In genomic region chr1:229714964-229715603, GRCh38 we compare ENCODE assay signal across 8 cellular contexts.
DNase-seq lines count a peak whose midpoint lies in the region; ATAC-seq and TF ChIP-seq lines count a peak whose summit lies in the region.

No MANE protein-coding gene starts in this region.

- H3K9me3 ChIP-seq in tibial artery: no peaks in the 10 kb centered on the region

- ATAC-seq in activated CD8-positive, alpha-beta T cell treated with anti-CD3 and anti-CD28 coated beads, Interleukin-2, amount 10 ng/mL, durations not matched to agents 7 days and 5 days: no peak
- no peak for ATAC-seq in HG03571 (IDR thresholded peaks at IDR 0.05; ENCODE audit: unreplicated experiment)

- H3K36me3 Mint-ChIP-seq in activated CD8-positive, alpha-beta T cell treated with anti-CD3 and anti-CD28 coated beads, Interleukin-2, amount 10 ng/mL, durations not matched to agents 7 days and 5 days (ENCODE audit: low read depth): no peaks in the 10 kb centered on the region

- H3K27me3 ChIP-seq in tibial artery: no peaks in the 10 kb centered on the region

- H3K27me3 Mint-ChIP-seq in activated CD8-positive, alpha-beta T cell treated with anti-CD3 and anti-CD28 coated beads, Interleukin-2, amount 10 ng/mL, durations not matched to agents 7 days and 5 days (ENCODE audit: low read depth): peaks cover 4% of the 10 kb centered on the region

- intact Hi-C loops in tibial artery (cut with DNase I; ENCODE audit: low total_unique reads): no loop called here

- CTCF ChIA-PET in activated CD8-positive, alpha-beta T cell treated with anti-CD3 and anti-CD28 coated beads, Interleukin-2, amount 10 ng/mL, durations not matched to agents 7 days and 5 days (lab: Charles Lee): interaction anchor here (0.6 kb wide), 1 partner anchor 452 kb away, joined by 3 read pairs; no protein-coding TSS in a partner anchor

- H3K27ac ChIP-seq in tibial artery: no peak overlapping the region

- no peaks in the 10 kb centered on the region for H3K4me1 ChIP-seq in tibial artery

- no peaks in the 10 kb centered on the region for H3K36me3 ChIP-seq in tibial artery

- H3K4me3 ChIP-seq in tibial artery: no peak overlapping the region

- DNase-seq in stimulated activated naive CD4-positive, alpha-beta T cell treated with Interleukin-2 at 50 U/mL for 16 hours (lab: John Stamatoyannopoulos, UW): peak; percentile 17
- no peak for DNase-seq in stimulated activated naive CD4-positive, alpha-beta T cell (lab: John Stamatoyannopoulos, UW)
- peak; percentile 39 for DNase-seq in LHCN-M2 (ENCODE audit: low read depth)
- peak; percentile 40 for DNase-seq in activated CD8-positive, alpha-beta T cell treated with anti-CD3 and anti-CD28 coated beads, Interleukin-2, amount 10 ng/mL, durations not matched to agents 7 days and 5 days
- peak; percentile 6 for DNase-seq in iris pigment epithelial cell (ENCODE audit: low read depth)
- no peak for DNase-seq in tibial artery
- DNase-seq in NCI-H2227 (lab: John Stamatoyannopoulos, UW; ENCODE audit: unreplicated experiment): no peak

- H3K4me1 Mint-ChIP-seq in activated CD8-positive, alpha-beta T cell treated with anti-CD3 and anti-CD28 coated beads, Interleukin-2, amount 10 ng/mL, durations not matched to agents 7 days and 5 days (ENCODE audit: low read depth): no peaks in the 10 kb centered on the region

- no peaks in the 10 kb centered on the region for H3K9me3 Mint-ChIP-seq in activated CD8-positive, alpha-beta T cell treated with anti-CD3 and anti-CD28 coated beads, Interleukin-2, amount 10 ng/mL, durations not matched to agents 7 days and 5 days (ENCODE audit: insufficient read depth)

- TF ChIP-seq CTCF in tibial artery (IDR thresholded peaks at IDR 0.05): no peak

- POLR2A ChIA-PET in activated CD8-positive, alpha-beta T cell treated with anti-CD3 and anti-CD28 coated beads, Interleukin-2, amount 10 ng/mL, durations not matched to agents 7 days and 5 days (lab: Charles Lee): no interaction called here

- no peak overlapping the region for H3K27ac Mint-ChIP-seq in activated CD8-positive, alpha-beta T cell treated with anti-CD3 and anti-CD28 coated beads, Interleukin-2, amount 10 ng/mL, durations not matched to agents 7 days and 5 days

- no peak overlapping the region for H3K4me3 Mint-ChIP-seq in activated CD8-positive, alpha-beta T cell treated with anti-CD3 and anti-CD28 coated beads, Interleukin-2, amount 10 ng/mL, durations not matched to agents 7 days and 5 days

Comparison
In these comparisons a context has a peak if more than half of its experiments do, and no peak if none do; other contexts are left out.
1. DNase-seq: peak in stimulated activated naive CD4-positive, alpha-beta T cell treated with Interleukin-2 at 50 U/mL for 16 hours (single experiment), LHCN-M2 (single experiment), activated CD8-positive, alpha-beta T cell treated with anti-CD3 and anti-CD28 coated beads, Interleukin-2, amount 10 ng/mL, durations not matched to agents 7 days and 5 days (single experiment) and iris pigment epithelial cell (single experiment); none in stimulated activated naive CD4-positive, alpha-beta T cell (0 of 6), tibial artery (0 of 2) and NCI-H2227 (single experiment).